2 cellular contexts compared by ENCODE assay signal in genomic region chr5:56683281-56683680, GRCh38.
TF ChIP-seq lines count a peak whose summit lies in the region.

No MANE protein-coding gene starts in this region.

TF ChIP-seq in IMR-90, 13 proteins besides CTCF, POLR2A, EP300 and RAD21:
- TF ChIP-seq FOS (IDR thresholded peaks at IDR 0.05; ENCODE audit: low read depth, low read length) (no peak), MAFK (IDR thresholded peaks at IDR 0.05; ENCODE audit: low read depth, low read length) (peak; percentile 61), SMC3 (IDR thresholded peaks at IDR 0.05; ENCODE audit: low read depth, low read length) (no peak), MAZ (IDR thresholded peaks at IDR 0.05; ENCODE audit: borderline replicate concordance, low read depth, low read length) (no peak), NFE2L2 (IDR thresholded peaks at IDR 0.05; ENCODE audit: low read depth, low read length) (no peak)

TF ChIP-seq in K562, 482 proteins besides CTCF, POLR2A, EP300 and RAD21:
- TF ChIP-seq ATF1 (CRISPR knock-in tag; IDR thresholded peaks at IDR 0.05): no peak
- TF ChIP-seq ATF1 (tag; IDR thresholded peaks at IDR 0.05): no peak
- no peak for TF ChIP-seq HINFP (tag; conservative IDR thresholded peaks at IDR 0.05; ENCODE audit: low read depth)
- no peak for TF ChIP-seq ZNF766 (CRISPR knock-in tag; conservative IDR thresholded peaks at IDR 0.05)
- no peak for TF ChIP-seq SAP30 (IDR thresholded peaks at IDR 0.05; ENCODE audit: borderline replicate concordance, insufficient read depth, low read depth, low read length, poor library complexity, severe bottlenecking)
- TF ChIP-seq IRF1 (CRISPR knock-in tag; IDR thresholded peaks at IDR 0.05; ENCODE audit: borderline replicate concordance): no peak
- TF ChIP-seq ZNF408 (CRISPR knock-in tag; IDR thresholded peaks at IDR 0.05; ENCODE audit: low read depth): no peak
- TF ChIP-seq MAFG (tag; conservative IDR thresholded peaks at IDR 0.05): peak; percentile 22; the same call in 1 of the 2 replicates
- TF ChIP-seq TSC22D4 (tag; IDR thresholded peaks at IDR 0.05): no peak
- TF ChIP-seq ZNF316 (IDR thresholded peaks at IDR 0.05): peak; percentile 42; the same call in 1 of the 2 replicates
- TF ChIP-seq C11orf30 (IDR thresholded peaks at IDR 0.05; ENCODE audit: low read depth): peak; percentile 20; the same call in 1 of the 2 replicates
- no peak for TF ChIP-seq E2F3 (CRISPR knock-in tag; IDR thresholded peaks at IDR 0.05)
- no peak for TF ChIP-seq ZNF511 (CRISPR knock-in tag; IDR thresholded peaks at IDR 0.05)
- TF ChIP-seq ZNF3 (CRISPR knock-in tag; IDR thresholded peaks at IDR 0.05): no peak
- no peak for TF ChIP-seq KHSRP (IDR thresholded peaks at IDR 0.05)
- TF ChIP-seq ID3 (CRISPR knock-in tag; IDR thresholded peaks at IDR 0.05): no peak
- TF ChIP-seq ID3 (tag; IDR thresholded peaks at IDR 0.05): no peak
- no peak for TF ChIP-seq ERF (CRISPR knock-in tag; IDR thresholded peaks at IDR 0.05)
- TF ChIP-seq BRF2 (IDR thresholded peaks at IDR 0.05; ENCODE audit: borderline replicate concordance, insufficient read depth, insufficient read length): no peak
- TF ChIP-seq MAFF (IDR thresholded peaks at IDR 0.05; ENCODE audit: low read length): peak; percentile 3; the same call in 1 of the 2 replicates
- no peak for TF ChIP-seq ILF3 (IDR thresholded peaks at IDR 0.05; ENCODE audit: borderline replicate concordance)
- no peak for TF ChIP-seq CAMTA2 (CRISPR knock-in tag; conservative IDR thresholded peaks at IDR 0.05)
- TF ChIP-seq KDM5B (IDR thresholded peaks at IDR 0.05; ENCODE audit: insufficient replicate concordance, low read depth, low read length): no peak
- TF ChIP-seq RAD51 (IDR thresholded peaks at IDR 0.05; ENCODE audit: borderline replicate concordance, low read depth): no peak
TF ChIP-seq in K562: peak in this region for 4.
